14 cellular contexts compared by ENCODE assay signal in genomic region chr5:124080256-124080655, GRCh38.
"Had no signal": no experiment of that assay in that cellular context is flagged by ENCODE, and none has a peak within 500 bp of the region (broad histone marks: within the 10 kb centered on the region; RNA-seq: fewer than 3 reads in every experiment).

No MANE protein-coding gene starts in this region.

- H3K4me3 ChIP-seq: adrenal gland, lower lobe of right lung, skin epidermis had no signal

- H3K27ac Mint-ChIP-seq: activated CD4-positive, alpha-beta T cell treated with anti-CD3 and anti-CD28 coated beads, Interleukin-2, amount 10 ng/mL, durations not matched to agents 24 days and 14 days; activated naive CD4-positive, alpha-beta T cell treated with anti-CD3 and anti-CD28 coated beads for 36 hours; activated T-helper 17 cell treated with anti-CD3 and anti-CD28 coated beads, Interleukin-2, amount 50 U/mL, for 72 hours; WTC11 had no signal

- H3K4me1 ChIP-seq: adrenal gland, lower lobe of right lung had no signal

- DNase-seq: activated CD4-positive, alpha-beta T cell treated with anti-CD3 and anti-CD28 coated beads, Interleukin-2, amount 10 ng/mL, durations not matched to agents 24 days and 14 days; activated CD8-positive, alpha-beta memory T cell treated with anti-CD3 and anti-CD28 coated beads for 24 hours; activated naive CD4-positive, alpha-beta T cell treated with anti-CD3 and anti-CD28 coated beads for 36 hours; adrenal gland; cortex of kidney; effector memory CD4-positive, alpha-beta T cell; hypothalamus; left cardiac atrium; lower lobe of right lung; naive B cell had no signal

- H3K4me3 Mint-ChIP-seq: activated CD4-positive, alpha-beta T cell treated with anti-CD3 and anti-CD28 coated beads, Interleukin-2, amount 10 ng/mL, durations not matched to agents 24 days and 14 days; activated naive CD4-positive, alpha-beta T cell treated with anti-CD3 and anti-CD28 coated beads for 36 hours; activated T-helper 17 cell treated with anti-CD3 and anti-CD28 coated beads, Interleukin-2, amount 50 U/mL, for 72 hours; central memory CD8-positive, alpha-beta T cell; naive B cell; WTC11 had no signal

- H3K9me3 ChIP-seq: adrenal gland, lower lobe of right lung had no signal

- H3K27me3 ChIP-seq: adrenal gland had no signal

- H3K9me3 Mint-ChIP-seq: activated CD4-positive, alpha-beta T cell treated with anti-CD3 and anti-CD28 coated beads, Interleukin-2, amount 10 ng/mL, durations not matched to agents 24 days and 14 days had no signal

- H3K27ac ChIP-seq: adrenal gland, lower lobe of right lung, skin epidermis had no signal

- H3K27me3 Mint-ChIP-seq: activated CD4-positive, alpha-beta T cell treated with anti-CD3 and anti-CD28 coated beads, Interleukin-2, amount 10 ng/mL, durations not matched to agents 24 days and 14 days; activated T-helper 17 cell treated with anti-CD3 and anti-CD28 coated beads, Interleukin-2, amount 50 U/mL, for 72 hours; central memory CD8-positive, alpha-beta T cell; naive B cell had no signal

- ATAC-seq: activated T-helper 17 cell treated with anti-CD3 and anti-CD28 coated beads, Interleukin-2, amount 50 U/mL, for 72 hours; left cardiac atrium; lower lobe of right lung; WTC11 had no signal

- H3K4me1 Mint-ChIP-seq: activated CD4-positive, alpha-beta T cell treated with anti-CD3 and anti-CD28 coated beads, Interleukin-2, amount 10 ng/mL, durations not matched to agents 24 days and 14 days; activated T-helper 17 cell treated with anti-CD3 and anti-CD28 coated beads, Interleukin-2, amount 50 U/mL, for 72 hours; central memory CD8-positive, alpha-beta T cell had no signal

- H3K36me3 ChIP-seq: adrenal gland, lower lobe of right lung had no signal

- H3K36me3 Mint-ChIP-seq: WTC11 had no signal
